Comparison of ENCODE assay signal across 2 cellular contexts in the genomic region with DNA sequence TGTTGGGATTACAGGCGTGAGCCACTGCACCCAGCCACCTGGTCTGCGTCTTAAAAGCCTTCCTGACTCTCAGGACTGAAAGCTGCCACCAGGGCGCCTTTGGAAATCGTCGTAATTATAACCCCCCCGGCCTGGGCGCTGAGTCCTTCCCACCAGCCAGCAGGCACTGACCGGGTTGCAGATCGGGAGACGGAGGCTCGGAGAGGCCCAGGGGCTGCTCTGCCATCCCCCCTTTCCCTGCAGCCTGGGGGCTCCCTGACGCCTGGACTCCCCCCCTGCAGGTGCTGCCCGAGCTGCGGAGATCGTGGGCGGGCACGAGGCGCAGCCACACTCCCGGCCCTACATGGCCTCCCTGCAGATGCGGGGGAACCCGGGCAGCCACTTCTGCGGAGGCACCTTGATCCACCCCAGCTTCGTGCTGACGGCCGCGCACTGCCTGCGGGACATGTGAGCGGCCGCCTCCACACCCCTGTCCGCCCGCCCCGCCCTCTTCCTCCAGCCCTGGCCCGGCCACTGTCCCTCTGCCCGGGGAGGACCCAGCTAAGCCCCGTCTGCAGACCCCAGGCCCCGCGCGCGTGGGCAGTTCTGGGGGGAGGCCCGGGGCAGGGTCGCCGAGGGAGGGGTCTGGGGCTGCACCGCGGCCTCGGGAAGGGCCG.
TF ChIP-seq lines count a peak whose summit lies in the region.

No MANE protein-coding gene starts in this region.

TF ChIP-seq in A549, 52 proteins besides CTCF, POLR2A, EP300 and RAD21:
- TF ChIP-seq EHF (CRISPR knock-in tag; IDR thresholded peaks at IDR 0.05) (no peak), NR3C1 (IDR thresholded peaks at IDR 0.05) (no peak), HOXB5 (CRISPR knock-in tag; IDR thresholded peaks at IDR 0.05) (0 out of 2 replicates have a peak, but pooled peaks have one; percentile 14), HOXB13 (CRISPR knock-in tag; IDR thresholded peaks at IDR 0.05; ENCODE audit: low read depth) (0 out of 2 replicates have a peak, but pooled peaks have one; percentile 24), KDM5A (IDR thresholded peaks at IDR 0.05) (no peak)
- TF ChIP-seq, protein P1, sequence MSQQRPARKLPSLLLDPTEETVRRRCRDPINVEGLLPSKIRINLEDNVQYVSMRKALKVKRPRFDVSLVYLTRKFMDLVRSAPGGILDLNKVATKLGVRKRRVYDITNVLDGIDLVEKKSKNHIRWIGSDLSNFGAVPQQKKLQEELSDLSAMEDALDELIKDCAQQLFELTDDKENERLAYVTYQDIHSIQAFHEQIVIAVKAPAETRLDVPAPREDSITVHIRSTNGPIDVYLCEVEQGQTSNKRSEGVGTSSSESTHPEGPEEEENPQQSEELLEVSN (IDR thresholded peaks at IDR 0.05; ENCODE audit: borderline replicate concordance, low read depth), result peak; percentile 82
- TF ChIP-seq, protein P2, sequence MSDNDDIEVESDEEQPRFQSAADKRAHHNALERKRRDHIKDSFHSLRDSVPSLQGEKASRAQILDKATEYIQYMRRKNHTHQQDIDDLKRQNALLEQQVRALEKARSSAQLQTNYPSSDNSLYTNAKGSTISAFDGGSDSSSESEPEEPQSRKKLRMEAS (IDR thresholded peaks at IDR 0.05), result peak; percentile 49; the same call in 1 of the 2 replicates

TF ChIP-seq in HEK293, 187 proteins besides CTCF, POLR2A, EP300 and RAD21 (continues in another document):
- no peak for TF ChIP-seq ZNF354C (tag by site-specific recombination; IDR thresholded peaks at IDR 0.05; ENCODE audit: borderline replicate concordance, low read depth)
- TF ChIP-seq EGR2 (tag by site-specific recombination; IDR thresholded peaks at IDR 0.05; ENCODE audit: low read depth), result peak; percentile 88
- no peak for TF ChIP-seq ZNF214 (tag by site-specific recombination; IDR thresholded peaks at IDR 0.05; ENCODE audit: borderline replicate concordance)
- TF ChIP-seq SP7 (tag by site-specific recombination; IDR thresholded peaks at IDR 0.05), result 0 out of 2 replicates have a peak, but pooled peaks have one; percentile 25
- TF ChIP-seq ZNF791 (tag by site-specific recombination; IDR thresholded peaks at IDR 0.05), result no peak
- TF ChIP-seq, protein P3, sequence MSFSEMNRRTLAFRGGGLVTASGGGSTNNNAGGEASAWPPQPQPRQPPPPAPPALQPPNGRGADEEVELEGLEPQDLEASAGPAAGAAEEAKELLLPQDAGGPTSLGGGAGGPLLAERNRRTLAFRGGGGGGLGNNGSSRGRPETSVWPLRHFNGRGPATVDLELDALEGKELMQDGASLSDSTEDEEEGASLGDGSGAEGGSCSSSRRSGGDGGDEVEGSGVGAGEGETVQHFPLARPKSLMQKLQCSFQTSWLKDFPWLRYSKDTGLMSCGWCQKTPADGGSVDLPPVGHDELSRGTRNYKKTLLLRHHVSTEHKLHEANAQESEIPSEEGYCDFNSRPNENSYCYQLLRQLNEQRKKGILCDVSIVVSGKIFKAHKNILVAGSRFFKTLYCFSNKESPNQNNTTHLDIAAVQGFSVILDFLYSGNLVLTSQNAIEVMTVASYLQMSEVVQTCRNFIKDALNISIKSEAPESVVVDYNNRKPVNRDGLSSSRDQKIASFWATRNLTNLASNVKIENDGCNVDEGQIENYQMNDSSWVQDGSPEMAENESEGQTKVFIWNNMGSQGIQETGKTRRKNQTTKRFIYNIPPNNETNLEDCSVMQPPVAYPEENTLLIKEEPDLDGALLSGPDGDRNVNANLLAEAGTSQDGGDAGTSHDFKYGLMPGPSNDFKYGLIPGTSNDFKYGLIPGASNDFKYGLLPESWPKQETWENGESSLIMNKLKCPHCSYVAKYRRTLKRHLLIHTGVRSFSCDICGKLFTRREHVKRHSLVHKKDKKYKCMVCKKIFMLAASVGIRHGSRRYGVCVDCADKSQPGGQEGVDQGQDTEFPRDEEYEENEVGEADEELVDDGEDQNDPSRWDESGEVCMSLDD (tag by site-specific recombination; IDR thresholded peaks at IDR 0.05), result 0 out of 2 replicates have a peak, but pooled peaks have one; percentile 33
- no peak for TF ChIP-seq ZEB2 (tag by site-specific recombination; IDR thresholded peaks at IDR 0.05)
- TF ChIP-seq WT1 (tag by site-specific recombination; IDR thresholded peaks at IDR 0.05), result peak; percentile 22; the same call in 1 of the 2 replicates
- TF ChIP-seq ZNF335 (tag by site-specific recombination; conservative IDR thresholded peaks at IDR 0.05), result peak; percentile 87
- peak; percentile 72 for TF ChIP-seq ZNF341 (tag by site-specific recombination; IDR thresholded peaks at IDR 0.05; ENCODE audit: low read depth)
- peak; percentile 65 for TF ChIP-seq GLIS1 (tag by site-specific recombination; IDR thresholded peaks at IDR 0.05)
- TF ChIP-seq ZNF664 (tag by site-specific recombination; IDR thresholded peaks at IDR 0.05), result no peak
- no peak for TF ChIP-seq ZNF747 (tag by site-specific recombination; IDR thresholded peaks at IDR 0.05)
- TF ChIP-seq, protein P4, sequence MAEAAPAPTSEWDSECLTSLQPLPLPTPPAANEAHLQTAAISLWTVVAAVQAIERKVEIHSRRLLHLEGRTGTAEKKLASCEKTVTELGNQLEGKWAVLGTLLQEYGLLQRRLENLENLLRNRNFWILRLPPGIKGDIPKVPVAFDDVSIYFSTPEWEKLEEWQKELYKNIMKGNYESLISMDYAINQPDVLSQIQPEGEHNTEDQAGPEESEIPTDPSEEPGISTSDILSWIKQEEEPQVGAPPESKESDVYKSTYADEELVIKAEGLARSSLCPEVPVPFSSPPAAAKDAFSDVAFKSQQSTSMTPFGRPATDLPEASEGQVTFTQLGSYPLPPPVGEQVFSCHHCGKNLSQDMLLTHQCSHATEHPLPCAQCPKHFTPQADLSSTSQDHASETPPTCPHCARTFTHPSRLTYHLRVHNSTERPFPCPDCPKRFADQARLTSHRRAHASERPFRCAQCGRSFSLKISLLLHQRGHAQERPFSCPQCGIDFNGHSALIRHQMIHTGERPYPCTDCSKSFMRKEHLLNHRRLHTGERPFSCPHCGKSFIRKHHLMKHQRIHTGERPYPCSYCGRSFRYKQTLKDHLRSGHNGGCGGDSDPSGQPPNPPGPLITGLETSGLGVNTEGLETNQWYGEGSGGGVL (tag by site-specific recombination; IDR thresholded peaks at IDR 0.05), result peak; percentile 74
- no peak for TF ChIP-seq FEZF1 (tag by site-specific recombination; IDR thresholded peaks at IDR 0.05)
- TF ChIP-seq, protein P5, sequence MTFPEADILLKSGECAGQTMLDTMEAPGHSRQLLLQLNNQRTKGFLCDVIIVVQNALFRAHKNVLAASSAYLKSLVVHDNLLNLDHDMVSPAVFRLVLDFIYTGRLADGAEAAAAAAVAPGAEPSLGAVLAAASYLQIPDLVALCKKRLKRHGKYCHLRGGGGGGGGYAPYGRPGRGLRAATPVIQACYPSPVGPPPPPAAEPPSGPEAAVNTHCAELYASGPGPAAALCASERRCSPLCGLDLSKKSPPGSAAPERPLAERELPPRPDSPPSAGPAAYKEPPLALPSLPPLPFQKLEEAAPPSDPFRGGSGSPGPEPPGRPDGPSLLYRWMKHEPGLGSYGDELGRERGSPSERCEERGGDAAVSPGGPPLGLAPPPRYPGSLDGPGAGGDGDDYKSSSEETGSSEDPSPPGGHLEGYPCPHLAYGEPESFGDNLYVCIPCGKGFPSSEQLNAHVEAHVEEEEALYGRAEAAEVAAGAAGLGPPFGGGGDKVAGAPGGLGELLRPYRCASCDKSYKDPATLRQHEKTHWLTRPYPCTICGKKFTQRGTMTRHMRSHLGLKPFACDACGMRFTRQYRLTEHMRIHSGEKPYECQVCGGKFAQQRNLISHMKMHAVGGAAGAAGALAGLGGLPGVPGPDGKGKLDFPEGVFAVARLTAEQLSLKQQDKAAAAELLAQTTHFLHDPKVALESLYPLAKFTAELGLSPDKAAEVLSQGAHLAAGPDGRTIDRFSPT (tag by site-specific recombination; IDR thresholded peaks at IDR 0.05), result no peak
- TF ChIP-seq GLI4 (tag by site-specific recombination; IDR thresholded peaks at IDR 0.05), result no peak
- peak; percentile 46; the same call in 1 of the 2 replicates for TF ChIP-seq ZIC2 (tag by site-specific recombination; IDR thresholded peaks at IDR 0.05)
- no peak for TF ChIP-seq ZSCAN16 (tag by site-specific recombination; IDR thresholded peaks at IDR 0.05)
- TF ChIP-seq ZBTB20 (tag by site-specific recombination; IDR thresholded peaks at IDR 0.05), result peak; percentile 86
- no peak for TF ChIP-seq ZNF133 (tag by site-specific recombination; IDR thresholded peaks at IDR 0.05)
- TF ChIP-seq ZNF248 (tag by site-specific recombination; IDR thresholded peaks at IDR 0.05), result no peak
- TF ChIP-seq ZNF701 (tag by site-specific recombination; IDR thresholded peaks at IDR 0.05), result no peak
- TF ChIP-seq ZNF555 (tag by site-specific recombination; conservative IDR thresholded peaks at IDR 0.05), result no peak
- no peak for TF ChIP-seq ZNF121 (tag by site-specific recombination; IDR thresholded peaks at IDR 0.05)
- TF ChIP-seq ZNF530 (tag by site-specific recombination; IDR thresholded peaks at IDR 0.05; ENCODE audit: low read depth), result no peak
- TF ChIP-seq, protein P6, sequence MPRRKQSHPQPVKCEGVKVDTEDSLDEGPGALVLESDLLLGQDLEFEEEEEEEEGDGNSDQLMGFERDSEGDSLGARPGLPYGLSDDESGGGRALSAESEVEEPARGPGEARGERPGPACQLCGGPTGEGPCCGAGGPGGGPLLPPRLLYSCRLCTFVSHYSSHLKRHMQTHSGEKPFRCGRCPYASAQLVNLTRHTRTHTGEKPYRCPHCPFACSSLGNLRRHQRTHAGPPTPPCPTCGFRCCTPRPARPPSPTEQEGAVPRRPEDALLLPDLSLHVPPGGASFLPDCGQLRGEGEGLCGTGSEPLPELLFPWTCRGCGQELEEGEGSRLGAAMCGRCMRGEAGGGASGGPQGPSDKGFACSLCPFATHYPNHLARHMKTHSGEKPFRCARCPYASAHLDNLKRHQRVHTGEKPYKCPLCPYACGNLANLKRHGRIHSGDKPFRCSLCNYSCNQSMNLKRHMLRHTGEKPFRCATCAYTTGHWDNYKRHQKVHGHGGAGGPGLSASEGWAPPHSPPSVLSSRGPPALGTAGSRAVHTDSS (tag by site-specific recombination; IDR thresholded peaks at IDR 0.05), result no peak
- no peak for TF ChIP-seq ZFP3 (tag by site-specific recombination; IDR thresholded peaks at IDR 0.05; ENCODE audit: low read depth)
- no peak for TF ChIP-seq BCL11A (tag by site-specific recombination; IDR thresholded peaks at IDR 0.05; ENCODE audit: low read depth)
- TF ChIP-seq ZNF585B (tag by site-specific recombination; IDR thresholded peaks at IDR 0.05), result no peak
- TF ChIP-seq, protein P7, sequence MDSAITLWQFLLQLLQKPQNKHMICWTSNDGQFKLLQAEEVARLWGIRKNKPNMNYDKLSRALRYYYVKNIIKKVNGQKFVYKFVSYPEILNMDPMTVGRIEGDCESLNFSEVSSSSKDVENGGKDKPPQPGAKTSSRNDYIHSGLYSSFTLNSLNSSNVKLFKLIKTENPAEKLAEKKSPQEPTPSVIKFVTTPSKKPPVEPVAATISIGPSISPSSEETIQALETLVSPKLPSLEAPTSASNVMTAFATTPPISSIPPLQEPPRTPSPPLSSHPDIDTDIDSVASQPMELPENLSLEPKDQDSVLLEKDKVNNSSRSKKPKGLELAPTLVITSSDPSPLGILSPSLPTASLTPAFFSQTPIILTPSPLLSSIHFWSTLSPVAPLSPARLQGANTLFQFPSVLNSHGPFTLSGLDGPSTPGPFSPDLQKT (IDR thresholded peaks at IDR 0.05; ENCODE audit: borderline replicate concordance, low read depth, low read length), result no peak
- peak; percentile 52; the same call in 1 of the 2 replicates for TF ChIP-seq GLIS2 (tag by site-specific recombination; IDR thresholded peaks at IDR 0.05)
- TF ChIP-seq ZFHX2 (tag by site-specific recombination; conservative IDR thresholded peaks at IDR 0.05), result peak; percentile 90
- TF ChIP-seq ZSCAN23 (tag by site-specific recombination; IDR thresholded peaks at IDR 0.05), result no peak
- no peak for TF ChIP-seq ZNF571 (tag by site-specific recombination; IDR thresholded peaks at IDR 0.05)
- no peak for TF ChIP-seq ZNF777 (tag by site-specific recombination; IDR thresholded peaks at IDR 0.05; ENCODE audit: borderline replicate concordance)
- peak; percentile 72; the same call in 1 of the 2 replicates for TF ChIP-seq SCRT2 (tag by site-specific recombination; IDR thresholded peaks at IDR 0.05)
- TF ChIP-seq, protein P8, sequence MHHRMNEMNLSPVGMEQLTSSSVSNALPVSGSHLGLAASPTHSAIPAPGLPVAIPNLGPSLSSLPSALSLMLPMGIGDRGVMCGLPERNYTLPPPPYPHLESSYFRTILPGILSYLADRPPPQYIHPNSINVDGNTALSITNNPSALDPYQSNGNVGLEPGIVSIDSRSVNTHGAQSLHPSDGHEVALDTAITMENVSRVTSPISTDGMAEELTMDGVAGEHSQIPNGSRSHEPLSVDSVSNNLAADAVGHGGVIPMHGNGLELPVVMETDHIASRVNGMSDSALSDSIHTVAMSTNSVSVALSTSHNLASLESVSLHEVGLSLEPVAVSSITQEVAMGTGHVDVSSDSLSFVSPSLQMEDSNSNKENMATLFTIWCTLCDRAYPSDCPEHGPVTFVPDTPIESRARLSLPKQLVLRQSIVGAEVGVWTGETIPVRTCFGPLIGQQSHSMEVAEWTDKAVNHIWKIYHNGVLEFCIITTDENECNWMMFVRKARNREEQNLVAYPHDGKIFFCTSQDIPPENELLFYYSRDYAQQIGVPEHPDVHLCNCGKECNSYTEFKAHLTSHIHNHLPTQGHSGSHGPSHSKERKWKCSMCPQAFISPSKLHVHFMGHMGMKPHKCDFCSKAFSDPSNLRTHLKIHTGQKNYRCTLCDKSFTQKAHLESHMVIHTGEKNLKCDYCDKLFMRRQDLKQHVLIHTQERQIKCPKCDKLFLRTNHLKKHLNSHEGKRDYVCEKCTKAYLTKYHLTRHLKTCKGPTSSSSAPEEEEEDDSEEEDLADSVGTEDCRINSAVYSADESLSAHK (tag by site-specific recombination; IDR thresholded peaks at IDR 0.05), result no peak
- TF ChIP-seq ZNF600 (tag by site-specific recombination; IDR thresholded peaks at IDR 0.05), result peak; percentile 94
- TF ChIP-seq, protein P9, sequence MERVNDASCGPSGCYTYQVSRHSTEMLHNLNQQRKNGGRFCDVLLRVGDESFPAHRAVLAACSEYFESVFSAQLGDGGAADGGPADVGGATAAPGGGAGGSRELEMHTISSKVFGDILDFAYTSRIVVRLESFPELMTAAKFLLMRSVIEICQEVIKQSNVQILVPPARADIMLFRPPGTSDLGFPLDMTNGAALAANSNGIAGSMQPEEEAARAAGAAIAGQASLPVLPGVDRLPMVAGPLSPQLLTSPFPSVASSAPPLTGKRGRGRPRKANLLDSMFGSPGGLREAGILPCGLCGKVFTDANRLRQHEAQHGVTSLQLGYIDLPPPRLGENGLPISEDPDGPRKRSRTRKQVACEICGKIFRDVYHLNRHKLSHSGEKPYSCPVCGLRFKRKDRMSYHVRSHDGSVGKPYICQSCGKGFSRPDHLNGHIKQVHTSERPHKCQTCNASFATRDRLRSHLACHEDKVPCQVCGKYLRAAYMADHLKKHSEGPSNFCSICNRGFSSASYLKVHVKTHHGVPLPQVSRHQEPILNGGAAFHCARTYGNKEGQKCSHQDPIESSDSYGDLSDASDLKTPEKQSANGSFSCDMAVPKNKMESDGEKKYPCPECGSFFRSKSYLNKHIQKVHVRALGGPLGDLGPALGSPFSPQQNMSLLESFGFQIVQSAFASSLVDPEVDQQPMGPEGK (tag by site-specific recombination; IDR thresholded peaks at IDR 0.05), result peak; percentile 76
- TF ChIP-seq, protein P10, sequence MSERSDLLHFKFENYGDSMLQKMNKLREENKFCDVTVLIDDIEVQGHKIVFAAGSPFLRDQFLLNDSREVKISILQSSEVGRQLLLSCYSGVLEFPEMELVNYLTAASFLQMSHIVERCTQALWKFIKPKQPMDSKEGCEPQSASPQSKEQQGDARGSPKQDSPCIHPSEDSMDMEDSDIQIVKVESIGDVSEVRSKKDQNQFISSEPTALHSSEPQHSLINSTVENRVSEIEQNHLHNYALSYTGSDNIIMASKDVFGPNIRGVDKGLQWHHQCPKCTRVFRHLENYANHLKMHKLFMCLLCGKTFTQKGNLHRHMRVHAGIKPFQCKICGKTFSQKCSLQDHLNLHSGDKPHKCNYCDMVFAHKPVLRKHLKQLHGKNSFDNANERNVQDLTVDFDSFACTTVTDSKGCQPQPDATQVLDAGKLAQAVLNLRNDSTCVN (tag by site-specific recombination; optimal IDR thresholded peaks at IDR 0.05), result peak; percentile 54
